ENCODE assay signal across 11 cellular contexts in the genomic region with DNA sequence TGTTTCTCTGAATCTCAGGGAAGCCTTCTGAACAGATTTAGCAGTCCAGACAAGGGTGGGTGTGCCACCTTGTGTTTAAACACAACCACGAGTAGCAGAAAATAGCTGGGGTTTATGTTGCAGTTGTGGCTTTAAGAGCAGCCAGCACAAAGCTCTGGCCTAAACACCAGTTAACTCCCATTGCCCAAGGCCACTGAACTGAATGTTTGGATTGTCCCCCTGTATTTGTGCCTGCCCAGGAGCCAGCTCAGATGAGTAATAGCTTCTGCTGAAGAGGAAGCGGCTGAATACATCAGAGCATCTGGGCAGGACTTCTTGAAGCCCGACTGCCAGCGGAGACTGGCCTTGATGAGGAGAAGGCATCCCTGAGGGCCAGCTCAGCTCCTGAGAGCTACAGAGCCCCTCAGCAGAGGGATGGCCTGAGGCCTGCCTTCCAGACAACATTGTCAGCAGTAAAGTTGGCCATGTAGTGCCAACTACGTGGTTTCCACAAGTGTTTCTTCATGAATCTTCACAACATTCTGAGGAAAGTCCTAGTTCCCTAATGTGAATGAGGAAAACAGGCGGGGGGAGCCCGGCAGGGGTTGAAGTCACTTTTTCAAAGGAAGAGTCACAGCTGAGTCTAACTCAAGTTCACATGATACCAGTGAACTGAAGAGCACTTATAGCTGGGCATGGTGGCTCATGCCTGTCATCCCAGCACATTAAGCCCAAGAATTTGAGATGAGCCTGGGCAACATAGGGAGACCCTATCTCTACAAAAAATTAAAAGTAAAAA.
DNase-seq lines count a peak whose midpoint lies in the region; ATAC-seq, FAIRE-seq and TF ChIP-seq lines count a peak whose summit lies in the region.
"Had no signal": no experiment of that assay in that cellular context is flagged by ENCODE, and none has a peak within 500 bp of the region (broad histone marks: within the 10 kb centered on the region; RNA-seq: fewer than 3 reads in every experiment).

No MANE protein-coding gene starts in this region.

- H3K36me3 Mint-ChIP-seq in nephron progenitor cell (ENCODE audit: low read depth), result peaks cover 29% of the 10 kb centered on the region

- no peak overlapping the region; the same call in 1 of the 2 replicates for H4K8ac ChIP-seq in H1 (ENCODE audit: extremely low read depth, insufficient read depth, low read length)

- no peak overlapping the region for H4K5ac ChIP-seq in H1 (ENCODE audit: insufficient read length, low read depth, low read length)

- peaks cover 32% of the 10 kb centered on the region for H3K9me3 Mint-ChIP-seq in nephron progenitor cell

- no peaks in the 10 kb centered on the region for H3K4me1 Mint-ChIP-seq in nephron progenitor cell

- H3K27me3 Mint-ChIP-seq in nephron progenitor cell (ENCODE audit: low read depth, poor library complexity), result peaks cover 5% of the 10 kb centered on the region

- no peak overlapping the region for H3K4me2 ChIP-seq in H1 (ENCODE audit: insufficient read depth in 1 of 2, low read depth in 2 of 2, low read length in 2 of 2)

- no peak overlapping the region for H3K4me3 ChIP-seq in H1 (ENCODE audit: extremely low read depth in 1 of 4, insufficient read depth in 2 of 4, low read depth in 3 of 4, low read length in 4 of 4)
- H3K4me3 ChIP-seq: K562, uterus had no signal

- TF ChIP-seq RAD21 in H1 (IDR thresholded peaks at IDR 0.05 in 1 of 2, conservative IDR thresholded peaks at IDR 0.05 in 1 of 2; ENCODE audit: low read depth in 2 of 2, low read length in 2 of 2), result no peak

- no peak for TF ChIP-seq EP300 in H1 (IDR thresholded peaks at IDR 0.05; ENCODE audit: borderline replicate concordance in 1 of 2, low read depth in 2 of 2, low read length in 2 of 2)

- no peak for ATAC-seq in GM21528 (IDR thresholded peaks at IDR 0.05; ENCODE audit: low FRiP score, unreplicated experiment)

- H3K14ac ChIP-seq in H1 (ENCODE audit: insufficient read length), result no peak overlapping the region

- no peak overlapping the region for H4K91ac ChIP-seq in H1 (replicated peaks; ENCODE audit: insufficient read length, low read length)

- 90% methylated on average over 7 of the region's 7 CpGs; no CpG with 5 or more reads in 1 of the 2 experiments for WGBS in H1 (ENCODE audit: extremely low coverage in 1 of 2, insufficient coverage in 1 of 2, insufficient read length in 1 of 2, insufficient replicate concordance in 2 of 2, low coverage in 1 of 2, low lambda C conversion rate in 2 of 2, missing lambda C conversion rate in 1 of 2), 2 experiments

- no peaks in the 10 kb centered on the region for H3K23me2 ChIP-seq in H1 (ENCODE audit: low read depth, low read length)

- H3K4me3 Mint-ChIP-seq in nephron progenitor cell, result no peak overlapping the region

- H2BK120ac ChIP-seq in H1 (replicated peaks; ENCODE audit: low read depth, low read length), result no peak overlapping the region

- TF ChIP-seq CTCF in H1 (IDR thresholded peaks at IDR 0.05; ENCODE audit: control extremely low read depth in 1 of 3, insufficient read depth in 1 of 3, low read depth in 1 of 3, low read length in 3 of 3), result no peak
- TF ChIP-seq CTCF in nephron progenitor cell (IDR thresholded peaks at IDR 0.05), result no peak

- no peak overlapping the region for H3K56ac ChIP-seq in H1 (replicated peaks; ENCODE audit: insufficient read length, low read depth, low read length)

- H3K4ac ChIP-seq in H1 (replicated peaks; ENCODE audit: insufficient read length, low read depth, low read length), result no peak overlapping the region

- POLR2A ChIA-PET in H1 (lab: Charles Lee; ENCODE audit: partially characterized antibody), result interaction anchor here (0.7 kb wide), 1 partner anchor 10 kb away, joined by 3 read pairs; no protein-coding TSS in a partner anchor

- H3K9ac ChIP-seq in H1 (replicated peaks in 1 of 4; ENCODE audit: extremely low read depth in 1 of 4, low read depth in 3 of 4, low read length in 3 of 4), result no peak overlapping the region

- no peak overlapping the region for H3K27ac Mint-ChIP-seq in nephron progenitor cell

- H3K4me1 ChIP-seq in H1 (replicated peaks in 1 of 4; ENCODE audit: control insufficient read depth in 3 of 4, insufficient read depth in 4 of 4, low read length in 3 of 4), result no peaks in the 10 kb centered on the region
- H3K4me1 ChIP-seq: uterus had no signal

- H2BK15ac ChIP-seq in H1 (ENCODE audit: low read length), result 0 out of 2 replicates have a peak overlapping the region, but pooled peaks have one; percentile 5

- no peaks in the 10 kb centered on the region for H3K79me1 ChIP-seq in H1 (ENCODE audit: low read depth, low read length)

- CTCF ChIA-PET in H1 (lab: Charles Lee; ENCODE audit: partially characterized antibody), result interaction anchor here (0.6 to 16.2 kb wide), 29 partner anchors 10 to 522 kb away, joined by 3 to 349 read pairs (median 5); no protein-coding TSS in a partner anchor

- no peak overlapping the region for H2BK5ac ChIP-seq in H1 (ENCODE audit: low read depth, low read length)

- H3K18ac ChIP-seq in H1 (ENCODE audit: extremely low read depth, low read length), result no peak overlapping the region

- DNase-seq in COLO829 (ENCODE audit: low spot score) (peak; percentile 97), NCI-H69 (lab: John Stamatoyannopoulos, UW) (peak; percentile 72), H1 (ENCODE audit: low read depth in 1 of 2, low spot score in 2 of 2) (no peak), myocyte (ENCODE audit: low read depth) (peak; percentile 88), SKM-1 (lab: John Stamatoyannopoulos, UW; ENCODE audit: unreplicated experiment) (no peak), nephron progenitor cell (no peak), urothelium cell line (ENCODE audit: low spot score) (no peak)

- H2BK12ac ChIP-seq in H1 (ENCODE audit: low read depth, low read length), result no peak overlapping the region

- no peak for TF ChIP-seq POLR2A in H1 (IDR thresholded peaks at IDR 0.05; ENCODE audit: control extremely low read depth in 1 of 2, low read depth in 2 of 2, low read length in 2 of 2)

- H2AFZ ChIP-seq in H1 (ENCODE audit: low read length), result no peak overlapping the region

- H3K23ac ChIP-seq in H1 (ENCODE audit: insufficient read length), result no peak overlapping the region

- no peak overlapping the region for H2BK20ac ChIP-seq in H1 (ENCODE audit: low read length)

- H3K27ac ChIP-seq in H1 (ENCODE audit: low read depth, low read length), result no peak overlapping the region
- H3K27ac ChIP-seq: uterus, VCaP had no signal

- H3K9me3 ChIP-seq in H1 (ENCODE audit: insufficient read depth in 2 of 2, low read depth in 1 of 2, low read length in 1 of 2), result peaks cover 4 to 7% of the 10 kb centered on the region in 2 experiments; a peak in 2 of 4 replicates
- H3K9me3 ChIP-seq: uterus had no signal

- H3K79me2 ChIP-seq in H1 (ENCODE audit: control insufficient read depth in 1 of 2, insufficient read depth in 2 of 2, low read length in 2 of 2), result no peaks in the 10 kb centered on the region

- FAIRE-seq in H1 (lab: Jason Lieb, UNC) (no peak), urothelium cell line (lab: Jason Lieb, UNC) (no peak)

- no peaks in the 10 kb centered on the region for H3K27me3 ChIP-seq in H1 (replicated peaks in 1 of 4; ENCODE audit: control insufficient read depth in 3 of 4, extremely low read depth in 1 of 4, insufficient read depth in 3 of 4, low read length in 3 of 4)
- H3K27me3 ChIP-seq: uterus had no signal

- H3K36me3 ChIP-seq in H1 (ENCODE audit: control insufficient read depth in 2 of 4, insufficient read depth in 4 of 4, low read length in 3 of 4), result no peaks in the 10 kb centered on the region
- H3K36me3 ChIP-seq: uterus had no signal

- H4K20me1 ChIP-seq in H1 (replicated peaks in 1 of 2; ENCODE audit: control insufficient read depth in 1 of 2, insufficient read depth in 2 of 2, low read length in 2 of 2), result peaks cover 0 to 1% of the 10 kb centered on the region in 2 experiments

- no peak overlapping the region for H2AK5ac ChIP-seq in H1 (ENCODE audit: low read depth, low read length)

TF ChIP-seq in H1, 55 proteins besides CTCF, POLR2A, EP300 and RAD21:
- TF ChIP-seq TAF1 (IDR thresholded peaks at IDR 0.05; ENCODE audit: low read depth, low read length) (no peak), SRF (IDR thresholded peaks at IDR 0.05; ENCODE audit: low read depth, low read length) (no peak), POLR2AphosphoS5 (IDR thresholded peaks at IDR 0.05; ENCODE audit: low read depth, low read length) (no peak), CEBPB (IDR thresholded peaks at IDR 0.05; ENCODE audit: low read depth, low read length) (no peak), FOSL1 (IDR thresholded peaks at IDR 0.05; ENCODE audit: insufficient read depth, low read depth, low read length) (no peak), NANOG (IDR thresholded peaks at IDR 0.05; ENCODE audit: insufficient read depth, low read depth, low read length, poor library complexity, severe bottlenecking) (no peak), NRF1 (IDR thresholded peaks at IDR 0.05; ENCODE audit: low read depth, low read length) (no peak), TBP (IDR thresholded peaks at IDR 0.05; ENCODE audit: low read depth, low read length) (no peak), CREB1 (IDR thresholded peaks at IDR 0.05) (no peak), JUND (IDR thresholded peaks at IDR 0.05; ENCODE audit: low read length) (no peak), CHD2 (IDR thresholded peaks at IDR 0.05; ENCODE audit: low read length) (no peak), ZNF274 (IDR thresholded peaks at IDR 0.05; ENCODE audit: borderline replicate concordance, extremely low read depth, low read length) (no peak)

Comparison
In these comparisons a context has a peak if more than half of its experiments do, and no peak if none do; other contexts are left out.
1. DNase-seq: peak in COLO829 (single experiment), NCI-H69 (single experiment) and myocyte (single experiment); none in H1 (0 of 2), SKM-1 (single experiment), nephron progenitor cell (single experiment) and urothelium cell line (single experiment).